ENCODE assay signal across 8 cellular contexts in the genomic region with DNA sequence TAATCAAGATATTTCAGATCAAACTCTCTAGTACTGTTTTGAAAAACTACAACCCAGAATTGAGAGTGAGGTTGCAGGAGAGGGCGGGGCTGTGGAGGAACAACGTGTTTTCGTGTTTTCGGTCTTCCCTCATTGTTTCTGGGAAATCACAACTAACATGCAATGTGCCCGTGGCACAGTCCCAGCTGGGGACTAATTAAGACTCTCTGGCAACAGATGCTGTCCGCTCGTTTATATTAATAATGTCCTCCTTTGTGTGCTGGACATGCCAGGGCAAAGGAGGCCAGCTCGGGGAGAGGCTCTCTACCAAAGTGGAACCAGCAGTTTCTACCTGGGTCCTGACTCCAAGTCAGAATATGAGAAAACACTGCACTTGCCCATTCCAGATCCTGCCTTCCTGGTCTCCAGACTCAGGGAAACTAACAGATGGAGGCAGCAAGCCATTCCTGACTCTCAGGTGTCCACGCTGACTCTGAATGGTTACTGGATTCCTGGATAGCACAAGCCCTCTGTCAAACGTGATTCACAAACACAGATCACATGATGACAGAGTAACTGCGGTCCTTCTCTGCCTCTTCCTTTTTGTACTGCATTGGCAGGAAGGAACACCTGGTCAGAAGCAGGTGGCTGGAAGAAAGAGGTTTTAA.
A peak's percentile ranks its signal among the peaks of the same experiment; 100 is the strongest.
DNase-seq lines count a peak whose midpoint lies in the region; ATAC-seq and TF ChIP-seq lines count a peak whose summit lies in the region.

No MANE protein-coding gene starts in this region.

- no peaks in the 10 kb centered on the region for H3K27me3 ChIP-seq in transverse colon

- H3K36me3 ChIP-seq in transverse colon, result no peaks in the 10 kb centered on the region

- peak overlapping the region; percentile 89 for H3K27ac Mint-ChIP-seq in activated naive CD8-positive, alpha-beta T cell treated with anti-CD3 and anti-CD28 coated beads, Interleukin-2, amount 10 ng/mL, durations not matched to agents 7 days and 5 days

- H3K4me3 Mint-ChIP-seq in activated naive CD8-positive, alpha-beta T cell treated with anti-CD3 and anti-CD28 coated beads, Interleukin-2, amount 10 ng/mL, durations not matched to agents 7 days and 5 days, result peak overlapping the region; percentile 79

- peak; percentile 16 for ATAC-seq in GM18907 (IDR thresholded peaks at IDR 0.05; ENCODE audit: unreplicated experiment)
- ATAC-seq in activated naive CD8-positive, alpha-beta T cell treated with anti-CD3 and anti-CD28 coated beads, Interleukin-2, amount 10 ng/mL, durations not matched to agents 7 days and 5 days (ENCODE audit: low read depth), result peak; percentile 41
- no peak for ATAC-seq in left ventricle myocardium superior
- ATAC-seq in HG03442 (IDR thresholded peaks at IDR 0.05; ENCODE audit: unreplicated experiment), result no peak

- peak; percentile 21 for DNase-seq in NCI-H748 treated with DMSO at 0.1 percent for 48 hours (lab: John Stamatoyannopoulos, UW)
- peak; percentile 68 for DNase-seq in activated naive CD8-positive, alpha-beta T cell treated with anti-CD3 and anti-CD28 coated beads, Interleukin-2, amount 10 ng/mL, durations not matched to agents 7 days and 5 days
- peak; percentile 21 for DNase-seq in myocyte (ENCODE audit: low read depth)
- peak; percentile 56 for DNase-seq in transverse colon
- no peak for DNase-seq in UCSD-AML1 (lab: John Stamatoyannopoulos, UW; ENCODE audit: unreplicated experiment)
- DNase-seq in left ventricle myocardium superior, result no peak

- POLR2A ChIA-PET in activated naive CD8-positive, alpha-beta T cell treated with anti-CD3 and anti-CD28 coated beads, Interleukin-2, amount 10 ng/mL, durations not matched to agents 7 days and 5 days (lab: Charles Lee), result interaction anchor here (2.3 to 9.7 kb wide), 5 partner anchors 11 to 108 kb away, joined by 11 to 252 read pairs (median 24); a partner anchor contains a TSS

- in situ Hi-C loops in transverse colon (cut with MboI; ENCODE audit: low pct_ligation_motif_present in 1 of 4, low pct_unique_long_range_greater_than_20kb in 1 of 4, low sequenced_read_pairs in 3 of 4), result no loop called here

- TF ChIP-seq EP300 in transverse colon (IDR thresholded peaks at IDR 0.05; ENCODE audit: low read depth), result no peak

- H3K27ac ChIP-seq in transverse colon, result peak overlapping the region; percentile 36 to 74 (median 54)

- peak overlapping the region in 1 of 4 donors; percentile 5 for H3K4me3 ChIP-seq in transverse colon

- TF ChIP-seq POLR2A in transverse colon (IDR thresholded peaks at IDR 0.05), result no peak

- no peak for TF ChIP-seq CTCF in transverse colon (IDR thresholded peaks at IDR 0.05)

- intact Hi-C loops in transverse colon (cut with DNase I; ENCODE audit: low total_unique reads) (no loop called here), left ventricle myocardium superior (cut with micrococcal nuclease) (no loop called here)

- H3K9me3 ChIP-seq in transverse colon, result no peaks in the 10 kb centered on the region

- WGBS in transverse colon (ENCODE audit: low coverage in 1 of 2), 2 donors, result 43 to 44% methylated on average over 6 to 11 of the region's 11 CpGs

- H3K4me1 ChIP-seq in transverse colon, result peaks cover 0 to 34% (median 12%) of the 10 kb centered on the region in 4 donors

- H3K4me1 Mint-ChIP-seq in activated naive CD8-positive, alpha-beta T cell treated with anti-CD3 and anti-CD28 coated beads, Interleukin-2, amount 10 ng/mL, durations not matched to agents 7 days and 5 days, result peaks cover 78% of the 10 kb centered on the region

- peaks cover 5% of the 10 kb centered on the region for H3K9me3 Mint-ChIP-seq in activated naive CD8-positive, alpha-beta T cell treated with anti-CD3 and anti-CD28 coated beads, Interleukin-2, amount 10 ng/mL, durations not matched to agents 7 days and 5 days

- peaks cover 17% of the 10 kb centered on the region for H3K36me3 Mint-ChIP-seq in activated naive CD8-positive, alpha-beta T cell treated with anti-CD3 and anti-CD28 coated beads, Interleukin-2, amount 10 ng/mL, durations not matched to agents 7 days and 5 days

- H3K27me3 Mint-ChIP-seq in activated naive CD8-positive, alpha-beta T cell treated with anti-CD3 and anti-CD28 coated beads, Interleukin-2, amount 10 ng/mL, durations not matched to agents 7 days and 5 days, result no peaks in the 10 kb centered on the region

Comparison
In these comparisons a context has a peak if more than half of its experiments do, and no peak if none do; other contexts are left out.
1. ATAC-seq: peak in GM18907 (single experiment) and activated naive CD8-positive, alpha-beta T cell treated with anti-CD3 and anti-CD28 coated beads, Interleukin-2, amount 10 ng/mL, durations not matched to agents 7 days and 5 days (single experiment); none in left ventricle myocardium superior (single experiment) and HG03442 (single experiment).
2. DNase-seq: peak in NCI-H748 treated with DMSO at 0.1 percent for 48 hours (single experiment), activated naive CD8-positive, alpha-beta T cell treated with anti-CD3 and anti-CD28 coated beads, Interleukin-2, amount 10 ng/mL, durations not matched to agents 7 days and 5 days (single experiment), myocyte (single experiment) and transverse colon (single experiment); none in UCSD-AML1 (single experiment) and left ventricle myocardium superior (single experiment).